In genomic region chr1:226886142-226886901, GRCh38 we compare ENCODE assay signal across 14 cellular contexts. TPM values are rescaled to one million over a fixed set of nuclear protein-coding genes. Genes with fewer than 3 reads are reported as not detected.
A peak's percentile ranks its signal among the peaks of the same experiment; 100 is the strongest.
DNase-seq lines count a peak whose midpoint lies in the region; ATAC-seq and TF ChIP-seq lines count a peak whose summit lies in the region.
"Had no signal": no experiment of that assay in that cellular context is flagged by ENCODE, and none has a peak within 500 bp of the region (broad histone marks: within the 10 kb centered on the region; RNA-seq: fewer than 3 reads in every experiment).

No MANE protein-coding gene starts in this region.

- no peak for TF ChIP-seq CTCF in WTC11 (IDR thresholded peaks at IDR 0.05)

- DNase-seq in activated naive CD8-positive, alpha-beta T cell treated with anti-CD3 and anti-CD28 coated beads for 36 hours: no peak
- DNase-seq in WTC11 (ENCODE audit: low spot score) (no peak), Ammon's horn (ENCODE audit: low spot score) (no peak)
- no peak for DNase-seq in stimulated activated naive B cell treated with anti-CD40 and anti-IgM and Interleukin-4, amounts not matched to agents 10 μg/mL and 1 μg/mL and 100 μg/mL, for 72 hours
- DNase-seq: AML-193, DMS53, dorsolateral prefrontal cortex, NCI-H2029, nephron progenitor cell, retina had no signal

- POLR2A ChIA-PET in WTC11 (lab: Charles Lee): no interaction called here

- H3K27ac Mint-ChIP-seq in activated naive CD8-positive, alpha-beta T cell: no peak overlapping the region
- no peak overlapping the region for H3K27ac Mint-ChIP-seq in activated naive CD8-positive, alpha-beta T cell treated with anti-CD3 and anti-CD28 coated beads for 36 hours
- peak overlapping the region in 1 of 3 donors; percentile 50 for H3K27ac Mint-ChIP-seq in IgD-negative memory B cell
- no peak overlapping the region for H3K27ac Mint-ChIP-seq in WTC11
- peak overlapping the region; percentile 32 for H3K27ac Mint-ChIP-seq in stimulated activated naive B cell treated with anti-CD40 and anti-IgM and Interleukin-4, amounts not matched to agents 10 μg/mL and 1 μg/mL and 100 μg/mL, for 72 hours
- H3K27ac Mint-ChIP-seq: activated T-helper 17 cell treated with anti-CD3 and anti-CD28 coated beads, Interleukin-2, amount 50 U/mL, for 72 hours; nephron progenitor cell had no signal

- no peaks in the 10 kb centered on the region for H3K9me3 Mint-ChIP-seq in activated naive CD8-positive, alpha-beta T cell (ENCODE audit: low read depth)
- H3K9me3 Mint-ChIP-seq in activated naive CD8-positive, alpha-beta T cell treated with anti-CD3 and anti-CD28 coated beads for 36 hours: no peaks in the 10 kb centered on the region
- H3K9me3 Mint-ChIP-seq in IgD-negative memory B cell (no peaks in the 10 kb centered on the region), WTC11 (no peaks in the 10 kb centered on the region)
- no peaks in the 10 kb centered on the region for H3K9me3 Mint-ChIP-seq in stimulated activated naive B cell treated with anti-CD40 and anti-IgM and Interleukin-4, amounts not matched to agents 10 μg/mL and 1 μg/mL and 100 μg/mL, for 72 hours
- H3K9me3 Mint-ChIP-seq: activated T-helper 17 cell treated with anti-CD3 and anti-CD28 coated beads, Interleukin-2, amount 50 U/mL, for 72 hours; nephron progenitor cell had no signal

- H3K4me1 Mint-ChIP-seq in activated naive CD8-positive, alpha-beta T cell (ENCODE audit: low read depth): peaks cover 46% of the 10 kb centered on the region
- peaks cover 41% of the 10 kb centered on the region for H3K4me1 Mint-ChIP-seq in activated naive CD8-positive, alpha-beta T cell treated with anti-CD3 and anti-CD28 coated beads for 36 hours
- H3K4me1 Mint-ChIP-seq in IgD-negative memory B cell: peaks cover 16 to 42% (median 37%) of the 10 kb centered on the region in 3 donors
- no peaks in the 10 kb centered on the region for H3K4me1 Mint-ChIP-seq in WTC11
- H3K4me1 Mint-ChIP-seq in stimulated activated naive B cell treated with anti-CD40 and anti-IgM and Interleukin-4, amounts not matched to agents 10 μg/mL and 1 μg/mL and 100 μg/mL, for 72 hours: peaks cover 50 to 64% of the 10 kb centered on the region in 2 donors

- CTCF ChIA-PET in WTC11 (lab: Charles Lee): interaction anchor here (1.0 kb wide), 1 partner anchor 318 kb away, joined by 3 read pairs; no protein-coding TSS in a partner anchor

- H3K36me3 Mint-ChIP-seq in activated naive CD8-positive, alpha-beta T cell: peaks cover 3% of the 10 kb centered on the region
- peaks cover 2% of the 10 kb centered on the region for H3K36me3 Mint-ChIP-seq in activated naive CD8-positive, alpha-beta T cell treated with anti-CD3 and anti-CD28 coated beads for 36 hours
- H3K36me3 Mint-ChIP-seq in IgD-negative memory B cell (peaks cover 11% of the 10 kb centered on the region), WTC11 (peaks cover 37% of the 10 kb centered on the region)
- H3K36me3 Mint-ChIP-seq in stimulated activated naive B cell treated with anti-CD40 and anti-IgM and Interleukin-4, amounts not matched to agents 10 μg/mL and 1 μg/mL and 100 μg/mL, for 72 hours: peaks cover 49 to 68% of the 10 kb centered on the region in 2 donors

- peak overlapping the region; percentile 4 for H3K4me3 Mint-ChIP-seq in activated naive CD8-positive, alpha-beta T cell
- H3K4me3 Mint-ChIP-seq in activated naive CD8-positive, alpha-beta T cell treated with anti-CD3 and anti-CD28 coated beads for 36 hours: no peak overlapping the region
- H3K4me3 Mint-ChIP-seq in IgD-negative memory B cell (peak overlapping the region in 3 of 4 donors; percentile 21 to 91 (median 83)), WTC11 (no peak overlapping the region)
- H3K4me3 Mint-ChIP-seq in stimulated activated naive B cell treated with anti-CD40 and anti-IgM and Interleukin-4, amounts not matched to agents 10 μg/mL and 1 μg/mL and 100 μg/mL, for 72 hours: peak overlapping the region; percentile 12 to 46
- H3K4me3 Mint-ChIP-seq: activated T-helper 17 cell treated with anti-CD3 and anti-CD28 coated beads, Interleukin-2, amount 50 U/mL, for 72 hours; nephron progenitor cell had no signal

- H3K27me3 Mint-ChIP-seq in activated naive CD8-positive, alpha-beta T cell: no peaks in the 10 kb centered on the region
- no peaks in the 10 kb centered on the region for H3K27me3 Mint-ChIP-seq in activated naive CD8-positive, alpha-beta T cell treated with anti-CD3 and anti-CD28 coated beads for 36 hours
- no peaks in the 10 kb centered on the region for H3K27me3 Mint-ChIP-seq in IgD-negative memory B cell
- no peaks in the 10 kb centered on the region for H3K27me3 Mint-ChIP-seq in WTC11 (ENCODE audit: low read depth)
- no peaks in the 10 kb centered on the region for H3K27me3 Mint-ChIP-seq in stimulated activated naive B cell treated with anti-CD40 and anti-IgM and Interleukin-4, amounts not matched to agents 10 μg/mL and 1 μg/mL and 100 μg/mL, for 72 hours
- H3K27me3 Mint-ChIP-seq: activated T-helper 17 cell treated with anti-CD3 and anti-CD28 coated beads, Interleukin-2, amount 50 U/mL, for 72 hours had no signal

- ATAC-seq in WTC11 (0 out of 2 replicates have a peak, but pooled peaks have one; percentile 24), HG03457 (IDR thresholded peaks at IDR 0.05; ENCODE audit: unreplicated experiment) (no peak)
- ATAC-seq in stimulated activated naive B cell treated with anti-CD40 and anti-IgM and Interleukin-4, amounts not matched to agents 10 μg/mL and 1 μg/mL and 100 μg/mL, for 72 hours (replicated peaks): no peak
- ATAC-seq: activated T-helper 17 cell treated with anti-CD3 and anti-CD28 coated beads, Interleukin-2, amount 50 U/mL, for 72 hours had no signal

TF ChIP-seq in WTC11, 78 proteins besides CTCF, POLR2A, EP300 and RAD21:
- no peak for TF ChIP-seq ZNF423 (CRISPR knock-in tag; IDR thresholded peaks at IDR 0.05)
- TF ChIP-seq ESRRA (CRISPR knock-in tag; IDR thresholded peaks at IDR 0.05; ENCODE audit: borderline replicate concordance): no peak
- no peak for TF ChIP-seq TP53 (CRISPR knock-in tag; IDR thresholded peaks at IDR 0.05)
- no peak for TF ChIP-seq FOXP1 (CRISPR knock-in tag; IDR thresholded peaks at IDR 0.05; ENCODE audit: borderline replicate concordance)
- TF ChIP-seq SMAD4 (CRISPR knock-in tag; IDR thresholded peaks at IDR 0.05): no peak
- no peak for TF ChIP-seq IRF1 (CRISPR knock-in tag; IDR thresholded peaks at IDR 0.05)
- no peak for TF ChIP-seq RORB (CRISPR knock-in tag; IDR thresholded peaks at IDR 0.05)
- TF ChIP-seq HMGA2 (CRISPR knock-in tag; IDR thresholded peaks at IDR 0.05): no peak
TF ChIP-seq in WTC11: peak in this region for 0.

RNA-seq across cellular contexts. Expression of gene PSEN2, which starts 15.9 kb away (rescaled TPM):
- total RNA-seq in activated naive CD8-positive, alpha-beta T cell treated with anti-CD3 and anti-CD28 coated beads for 36 hours: 1 to 10 TPM; 3.9 to 4.6 TPM
- polyA plus RNA-seq in IgD-negative memory B cell: 16.1 TPM
- 18.4 to 23.5 TPM (median 23.4 TPM) in 3 replicates for total RNA-seq in WTC11 (2021)

RNA-seq across cellular contexts. Expression of gene COQ8A, which starts 53.8 kb away (rescaled TPM):
- 10 to 100 TPM; 27.2 to 28.5 TPM for total RNA-seq in activated naive CD8-positive, alpha-beta T cell treated with anti-CD3 and anti-CD28 coated beads for 36 hours
- 57.4 TPM for polyA plus RNA-seq in IgD-negative memory B cell
- 39.4 to 41.1 TPM (median 40.8 TPM) in 3 replicates for total RNA-seq in WTC11 (2021)

Comparison
In these comparisons a context has a peak if more than half of its experiments do, and no peak if none do; other contexts are left out.
1. H3K4me3 Mint-ChIP-seq: peak in activated naive CD8-positive, alpha-beta T cell (single experiment), IgD-negative memory B cell (3 of 4) and stimulated activated naive B cell treated with anti-CD40 and anti-IgM and Interleukin-4, amounts not matched to agents 10 μg/mL and 1 μg/mL and 100 μg/mL, for 72 hours (2 of 2); none in activated naive CD8-positive, alpha-beta T cell treated with anti-CD3 and anti-CD28 coated beads for 36 hours (single experiment) and WTC11 (single experiment).